In the genomic region with DNA sequence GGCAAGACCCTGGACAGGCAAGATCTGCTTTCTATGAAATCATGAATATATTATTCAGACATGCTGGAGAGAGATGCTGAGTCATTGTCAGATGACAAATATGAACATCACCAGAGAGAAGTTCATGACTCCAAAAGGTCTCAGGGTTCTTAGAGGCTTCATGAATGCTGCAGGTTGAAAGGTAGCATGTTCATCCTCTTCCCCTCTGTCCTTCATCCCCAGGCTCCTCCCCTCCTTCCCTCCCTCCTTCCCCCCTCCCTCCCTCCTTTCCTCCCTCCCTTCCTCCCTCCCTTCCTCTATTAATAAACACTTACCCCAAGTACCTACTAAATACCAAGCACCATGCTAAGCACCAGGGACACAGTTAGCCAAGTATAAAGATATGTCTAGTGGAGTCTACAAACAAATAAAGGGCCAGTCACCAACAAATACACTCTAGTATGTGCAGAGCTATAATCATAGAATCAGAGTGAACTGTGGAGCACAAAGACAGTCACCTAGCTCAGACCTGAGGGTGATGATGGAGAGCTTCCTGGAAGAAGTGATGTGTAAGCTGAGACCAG, we compare ENCODE assay signal across 14 cellular contexts. TPM values are rescaled to one million over a fixed set of nuclear protein-coding genes. Genes with fewer than 3 reads are reported as not detected.
A peak's percentile ranks its signal among the peaks of the same experiment; 100 is the strongest.
DNase-seq lines count a peak whose midpoint lies in the region; ATAC-seq lines count a peak whose summit lies in the region.
"Had no signal": no experiment of that assay in that cellular context is flagged by ENCODE, and none has a peak within 500 bp of the region (broad histone marks: within the 10 kb centered on the region; RNA-seq: fewer than 3 reads in every experiment).

No MANE protein-coding gene starts in this region.

- H3K4me3 Mint-ChIP-seq in naive thymus-derived CD4-positive, alpha-beta T cell: no peak overlapping the region

- H3K4me3 ChIP-seq in naive thymus-derived CD4-positive, alpha-beta T cell (ENCODE audit: low read length): no peak overlapping the region

- ATAC-seq in naive thymus-derived CD4-positive, alpha-beta T cell: peak; percentile 38

- intact Hi-C loops in naive thymus-derived CD4-positive, alpha-beta T cell (cut with micrococcal nuclease): no loop called here

- H3K9me3 Mint-ChIP-seq in naive thymus-derived CD4-positive, alpha-beta T cell: peaks cover 0 to 2% (median 0%) of the 10 kb centered on the region in 11 donors

- no peaks in the 10 kb centered on the region for H3K36me3 ChIP-seq in naive thymus-derived CD4-positive, alpha-beta T cell (ENCODE audit: control insufficient read depth in 2 of 3, insufficient read depth in 3 of 3, low read length in 3 of 3)

- POLR2A ChIA-PET in naive thymus-derived CD4-positive, alpha-beta T cell (lab: Charles Lee): no interaction called here

- no peaks in the 10 kb centered on the region for H3K4me1 ChIP-seq in naive thymus-derived CD4-positive, alpha-beta T cell (ENCODE audit: control insufficient read depth in 2 of 2, insufficient read depth in 2 of 2, low read length in 2 of 2)

- no peaks in the 10 kb centered on the region for H3K4me1 Mint-ChIP-seq in naive thymus-derived CD4-positive, alpha-beta T cell

- no peak overlapping the region for H3K27ac ChIP-seq in naive thymus-derived CD4-positive, alpha-beta T cell (ENCODE audit: low read depth, low read length)

- H3K9me3 ChIP-seq in naive thymus-derived CD4-positive, alpha-beta T cell (ENCODE audit: control insufficient read depth in 2 of 3, low read length in 3 of 3): no peaks in the 10 kb centered on the region

- peaks cover 0 to 4% of the 10 kb centered on the region in 2 donors for H3K27me3 ChIP-seq in naive thymus-derived CD4-positive, alpha-beta T cell (ENCODE audit: control insufficient read depth in 2 of 2, insufficient read depth in 2 of 2, low read length in 2 of 2)

- peaks cover 15 to 28% (median 26%) of the 10 kb centered on the region in 5 donors for H3K27me3 Mint-ChIP-seq in naive thymus-derived CD4-positive, alpha-beta T cell

- DNase-seq in NCI-H2171 treated with DMSO at 0.1 percent for 48 hours (lab: John Stamatoyannopoulos, UW) (peak; percentile 26), NCI-H2171 (lab: John Stamatoyannopoulos, UW) (no peak), NCI-H69 (lab: John Stamatoyannopoulos, UW) (peak; percentile 60), dermis blood vessel endothelial cell (peak; percentile 56), GOT3 (lab: John Stamatoyannopoulos, UW) (no peak), GM03348 (ENCODE audit: low spot score) (no peak), NCI-H524 treated with DMSO at 0.1 percent for 48 hours (lab: John Stamatoyannopoulos, UW) (no peak)
- DNase-seq in naive thymus-derived CD4-positive, alpha-beta T cell: no peak
- DNase-seq: activated CD4-positive, alpha-beta T cell treated with anti-CD3 and anti-CD28 coated beads for 1 hour; activated gamma-delta T cell treated with Interleukin-2 at 50 U/mL for 16 hours; NCI-H1694 treated with DMSO at 0.1 percent for 48 hours; stimulated activated CD4-positive, alpha-beta T cell treated with anti-CD3 and anti-CD28 coated beads, Interleukin-2, amount 100 ng/mL, for 24 hours had no signal

- CTCF ChIA-PET in naive thymus-derived CD4-positive, alpha-beta T cell (lab: Charles Lee): no interaction called here

- no peaks in the 10 kb centered on the region for H3K36me3 Mint-ChIP-seq in naive thymus-derived CD4-positive, alpha-beta T cell

- peak overlapping the region in 1 of 9 donors; percentile 32 for H3K27ac Mint-ChIP-seq in naive thymus-derived CD4-positive, alpha-beta T cell

RNA-seq across cellular contexts. Expression of gene RPH3A, which starts 46.2 kb away (rescaled TPM):
- not detected in 2 replicates for total RNA-seq in dermis blood vessel endothelial cell
- total RNA-seq in naive thymus-derived CD4-positive, alpha-beta T cell: 1 to 10 TPM in 2 of 5 experiments, not detected in 3; 1.1 to 6.2 TPM
- polyA plus RNA-seq in naive thymus-derived CD4-positive, alpha-beta T cell: not detected
- total RNA-seq: kidney epithelial cell, subcutaneous adipose tissue had no signal

Comparison
In these comparisons a context has a peak if more than half of its experiments do, and no peak if none do; other contexts are left out.
1. DNase-seq: peak in NCI-H2171 treated with DMSO at 0.1 percent for 48 hours (single experiment), NCI-H69 (single experiment) and dermis blood vessel endothelial cell (single experiment); none in NCI-H2171 (single experiment), naive thymus-derived CD4-positive, alpha-beta T cell (0 of 9), GOT3 (single experiment), GM03348 (single experiment) and NCI-H524 treated with DMSO at 0.1 percent for 48 hours (single experiment).